8 cellular contexts compared by ENCODE assay signal in genomic region chrX:386768-387575, GRCh38. TPM values are rescaled to one million over a fixed set of nuclear protein-coding genes. Genes with fewer than 3 reads are reported as not detected.
A peak's percentile ranks its signal among the peaks of the same experiment; 100 is the strongest.
DNase-seq lines count a peak whose midpoint lies in the region; ATAC-seq and TF ChIP-seq lines count a peak whose summit lies in the region.

Gene PPP2R3B, minus strand, starts transcription at chrX:386907. Its CDS starts 216 bp downstream, at chrX:386691.

- H3K4me1 Mint-ChIP-seq in CD4-positive, alpha-beta T cell (ENCODE audit: low read depth), result peaks cover 9% of the 10 kb centered on the region
- H3K4me1 Mint-ChIP-seq in naive B cell, result peaks cover 7 to 18% (median 18%) of the 10 kb centered on the region in 3 donors
- peaks cover 8 to 10% of the 10 kb centered on the region in 2 donors for H3K4me1 Mint-ChIP-seq in stimulated activated naive B cell treated with anti-CD40 and anti-IgM and Interleukin-4, amounts not matched to agents 10 μg/mL and 1 μg/mL and 100 μg/mL, for 72 hours

- H3K9me3 ChIP-seq in CD4-positive, alpha-beta T cell (ENCODE audit: control insufficient read depth, low read length), result no peaks in the 10 kb centered on the region
- H3K9me3 ChIP-seq in esophagus (ENCODE audit: control insufficient read depth in 2 of 2, insufficient read depth in 1 of 2, low read depth in 1 of 2, low read length in 1 of 2), result no peaks in the 10 kb centered on the region

- peaks cover 5% of the 10 kb centered on the region for H3K36me3 Mint-ChIP-seq in CD4-positive, alpha-beta T cell (ENCODE audit: low read depth)
- no peaks in the 10 kb centered on the region for H3K36me3 Mint-ChIP-seq in naive B cell
- H3K36me3 Mint-ChIP-seq in stimulated activated naive B cell treated with anti-CD40 and anti-IgM and Interleukin-4, amounts not matched to agents 10 μg/mL and 1 μg/mL and 100 μg/mL, for 72 hours, result peaks cover 3 to 8% of the 10 kb centered on the region in 2 donors

- H3K27me3 Mint-ChIP-seq in CD4-positive, alpha-beta T cell, result no peaks in the 10 kb centered on the region
- no peaks in the 10 kb centered on the region for H3K27me3 Mint-ChIP-seq in naive B cell
- no peaks in the 10 kb centered on the region for H3K27me3 Mint-ChIP-seq in stimulated activated naive B cell treated with anti-CD40 and anti-IgM and Interleukin-4, amounts not matched to agents 10 μg/mL and 1 μg/mL and 100 μg/mL, for 72 hours

- peak within 1 kb of the TSS; percentile 69 to 96 for H3K4me3 ChIP-seq in esophagus (ENCODE audit: low read depth in 1 of 2, low read length in 2 of 2)

- no peaks in the 10 kb centered on the region for H3K27me3 ChIP-seq in CD4-positive, alpha-beta T cell (ENCODE audit: control insufficient read depth, insufficient read depth, low read length)
- H3K27me3 ChIP-seq in esophagus (ENCODE audit: control insufficient read depth in 1 of 2, insufficient read depth in 2 of 2, low read length in 2 of 2), result no peaks in the 10 kb centered on the region

- no peaks in the 10 kb centered on the region for H3K36me3 ChIP-seq in esophagus (ENCODE audit: control insufficient read depth in 2 of 2, insufficient read depth in 2 of 2, low read length in 1 of 2)

- peaks cover 0 to 3% of the 10 kb centered on the region in 2 donors for H3K4me1 ChIP-seq in esophagus (ENCODE audit: control insufficient read depth in 2 of 2, insufficient read depth in 2 of 2, low read length in 1 of 2)

- peak; percentile 95 to 100 (median 99) for DNase-seq in CD4-positive, alpha-beta T cell
- DNase-seq in HuH-7.5 (ENCODE audit: low spot score) (peak; percentile 96), naive B cell (peak; percentile 98), OCI-M2 (lab: John Stamatoyannopoulos, UW; ENCODE audit: unreplicated experiment) (no peak)
- peak; percentile 96 for DNase-seq in activated CD8-positive, alpha-beta memory T cell treated with anti-CD3 and anti-CD28 coated beads, Interleukin-2, amount 50 U/mL, for 24 hours (ENCODE audit: extremely low read depth)
- peak; percentile 98 for DNase-seq in stimulated activated naive B cell treated with anti-CD40 and anti-IgM and Interleukin-4, amounts not matched to agents 10 μg/mL and 1 μg/mL and 100 μg/mL, for 72 hours

- WGBS in esophagus, 2 donors, result 1% methylated on average over 81 to 102 of the region's 102 CpGs

- ATAC-seq in CD4-positive, alpha-beta T cell (ENCODE audit: poor library complexity), result peak; percentile 93
- ATAC-seq in GM21447 (IDR thresholded peaks at IDR 0.05; ENCODE audit: unreplicated experiment), result peak; percentile 95
- ATAC-seq in naive B cell (ENCODE audit: low read depth in 2 of 2), result peak; percentile 87 to 88
- ATAC-seq in stimulated activated naive B cell treated with anti-CD40 and anti-IgM and Interleukin-4, amounts not matched to agents 10 μg/mL and 1 μg/mL and 100 μg/mL, for 72 hours (replicated peaks), result peak; percentile 95 to 96

- POLR2A ChIA-PET in CD4-positive, alpha-beta T cell (lab: Charles Lee), result no interaction called here

- peak within 1 kb of the TSS; percentile 94 for H3K27ac Mint-ChIP-seq in CD4-positive, alpha-beta T cell
- peak within 1 kb of the TSS; percentile 97 to 100 (median 99) for H3K27ac Mint-ChIP-seq in naive B cell
- peak within 1 kb of the TSS; percentile 100 for H3K27ac Mint-ChIP-seq in stimulated activated naive B cell treated with anti-CD40 and anti-IgM and Interleukin-4, amounts not matched to agents 10 μg/mL and 1 μg/mL and 100 μg/mL, for 72 hours

- intact Hi-C loops in CD4-positive, alpha-beta T cell (cut with DNase I, micrococcal nuclease), result loop anchor here (2.0 to 10.0 kb wide), 4 partner anchors 65 to 1008 kb away; partner anchors contain the start of genes GTPBP6 (in 1 of the 2), PLCXD1 (in 1 of the 2) and SLC25A6 (in 1 of the 2)

- H3K27ac ChIP-seq in CD4-positive, alpha-beta T cell (ENCODE audit: low read depth, low read length), result peak within 1 kb of the TSS; percentile 100
- H3K27ac ChIP-seq in esophagus (ENCODE audit: low read depth in 2 of 2, low read length in 1 of 2), result peak within 1 kb of the TSS; percentile 96

- no peak for TF ChIP-seq CTCF in CD4-positive, alpha-beta T cell (IDR thresholded peaks at IDR 0.05)

- H3K4me3 Mint-ChIP-seq in CD4-positive, alpha-beta T cell, result peak within 1 kb of the TSS; percentile 87
- peak within 1 kb of the TSS; percentile 84 to 99 (median 94) for H3K4me3 Mint-ChIP-seq in naive B cell
- peak within 1 kb of the TSS; percentile 85 to 97 for H3K4me3 Mint-ChIP-seq in stimulated activated naive B cell treated with anti-CD40 and anti-IgM and Interleukin-4, amounts not matched to agents 10 μg/mL and 1 μg/mL and 100 μg/mL, for 72 hours

- CTCF ChIA-PET in CD4-positive, alpha-beta T cell (lab: Charles Lee), result no interaction called here

- no peaks in the 10 kb centered on the region for H3K9me3 Mint-ChIP-seq in CD4-positive, alpha-beta T cell
- H3K9me3 Mint-ChIP-seq in naive B cell, result peaks cover 0 to 4% (median 0%) of the 10 kb centered on the region in 7 donors
- no peaks in the 10 kb centered on the region for H3K9me3 Mint-ChIP-seq in stimulated activated naive B cell treated with anti-CD40 and anti-IgM and Interleukin-4, amounts not matched to agents 10 μg/mL and 1 μg/mL and 100 μg/mL, for 72 hours

RNA-seq across cellular contexts. Expression of gene PPP2R3B, which starts in this region (rescaled TPM):
- 10 to 100 TPM; 12.1 to 14.0 TPM for total RNA-seq in CD4-positive, alpha-beta T cell
- polyA plus RNA-seq in esophagus (10 to 100 TPM; 18.5 to 54.1 TPM), naive B cell (ENCODE audit: low read depth in 6 of 6) (10 to 100 TPM in 4 of 6 donors, 1 to 10 TPM in 2; 8.3 to 17.4 (median 12.4) TPM)
